ENCODE assay signal across 19 cellular contexts in the genomic region with DNA sequence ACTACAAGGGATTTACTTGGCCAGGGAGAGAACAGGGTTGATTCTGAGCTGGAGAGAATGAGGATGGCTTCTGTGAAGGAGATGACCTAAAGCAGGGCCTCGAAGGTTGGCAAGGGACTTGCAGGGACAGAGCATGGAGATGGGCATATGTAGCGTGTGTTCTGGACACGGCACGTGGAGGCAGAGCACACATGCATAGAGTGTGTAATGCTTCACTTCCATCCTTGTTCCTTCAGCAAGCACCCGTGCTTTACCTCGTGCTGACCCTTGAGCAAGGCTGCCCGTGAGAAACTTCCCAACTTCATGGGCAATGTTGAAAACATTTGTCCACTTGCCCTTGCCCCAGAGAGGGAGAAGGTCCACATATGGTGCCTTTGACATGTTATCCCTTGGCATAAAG. TPM values are rescaled to one million over a fixed set of nuclear protein-coding genes. Genes with fewer than 3 reads are reported as not detected.
A peak's percentile ranks its signal among the peaks of the same experiment; 100 is the strongest.
DNase-seq lines count a peak whose midpoint lies in the region; ATAC-seq and TF ChIP-seq lines count a peak whose summit lies in the region.
"Had no signal": no experiment of that assay in that cellular context is flagged by ENCODE, and none has a peak within 500 bp of the region (broad histone marks: within the 10 kb centered on the region; RNA-seq: fewer than 3 reads in every experiment).

No MANE protein-coding gene starts in this region.

- peaks cover 24 to 83% (median 58%) of the 10 kb centered on the region in 12 donors for H3K4me1 ChIP-seq in heart left ventricle
- peaks cover 0 to 75% (median 29%) of the 10 kb centered on the region in 3 donors for H3K4me1 ChIP-seq in esophagus squamous epithelium
- H3K4me1 ChIP-seq in lung (ENCODE audit: control insufficient read depth in 2 of 2, insufficient read depth in 2 of 2, low read length in 2 of 2): peaks cover 9 to 34% of the 10 kb centered on the region in 2 donors
- peaks cover 6% of the 10 kb centered on the region in 2 donors for H3K4me1 ChIP-seq in aorta (ENCODE audit: control insufficient read depth in 1 of 2, insufficient read depth in 2 of 2, low read length in 2 of 2)

- no peaks in the 10 kb centered on the region for H3K9me3 ChIP-seq in heart left ventricle
- H3K9me3 ChIP-seq in esophagus squamous epithelium: no peaks in the 10 kb centered on the region
- no peaks in the 10 kb centered on the region for H3K9me3 ChIP-seq in lung (ENCODE audit: control insufficient read depth in 2 of 2, insufficient read depth in 1 of 2, low read length in 1 of 2)
- no peaks in the 10 kb centered on the region for H3K9me3 ChIP-seq in aorta (ENCODE audit: control insufficient read depth, low read length)
- H3K9me3 ChIP-seq: MG63, Peyer's patch had no signal

- peak overlapping the region in 11 of 12 donors; percentile 11 to 72 (median 55) for H3K27ac ChIP-seq in heart left ventricle
- peak overlapping the region in 3 of 4 donors; percentile 32 to 45 (median 35) for H3K27ac ChIP-seq in esophagus squamous epithelium
- H3K27ac ChIP-seq in lung (ENCODE audit: low read depth in 1 of 2, low read length in 1 of 2): peak overlapping the region; percentile 44 to 70
- H3K27ac ChIP-seq in aorta (ENCODE audit: low read depth in 1 of 2, low read length in 2 of 2): no peak overlapping the region
- H3K27ac ChIP-seq: Peyer's patch had no signal

- H3K4me3 ChIP-seq in heart left ventricle (no peak overlapping the region), esophagus squamous epithelium (no peak overlapping the region), lung (no peak overlapping the region), aorta (ENCODE audit: low read length in 2 of 2) (no peak overlapping the region)
- H3K4me3 ChIP-seq: GM12878, GM23338, MG63, Peyer's patch had no signal

- WGBS in heart left ventricle, 4 donors: 84 to 88% (median 87%) methylated on average over 7 of the region's 7 CpGs
- WGBS in esophagus squamous epithelium, 2 donors: 83 to 97% methylated on average over 7 of the region's 7 CpGs
- WGBS in lung, 2 donors: 87 to 95% methylated on average over 7 of the region's 7 CpGs
- WGBS in aorta, 2 donors: 78 to 91% methylated on average over 7 of the region's 7 CpGs

- TF ChIP-seq CTCF in heart left ventricle (IDR thresholded peaks at IDR 0.05): no peak
- TF ChIP-seq CTCF in esophagus squamous epithelium (IDR thresholded peaks at IDR 0.05): no peak
- TF ChIP-seq CTCF in lung (IDR thresholded peaks at IDR 0.05; ENCODE audit: control extremely low read depth, extremely low read depth): no peak

- intact Hi-C loops in heart left ventricle (cut with DNase I) (loop anchor here in 2 of 10 donors (5.0 kb wide), 1 partner anchor 33 kb away; the partner anchor contains the start of gene NFIA (in 2 of the 2)), left ventricle myocardium superior (cut with micrococcal nuclease) (no loop called here), esophagus squamous epithelium (cut with DNase I) (no loop called here), aorta (cut with DNase I) (no loop called here)

- ATAC-seq in heart left ventricle (peak in 2 of 4 donors; percentile 27 to 69), left ventricle myocardium superior (no peak), lung (ENCODE audit: insufficient read depth, low FRiP score) (no peak), aorta (ENCODE audit: low FRiP score) (peak; percentile 61), HG02588 (IDR thresholded peaks at IDR 0.05; ENCODE audit: unreplicated experiment) (no peak), GM21576 (IDR thresholded peaks at IDR 0.05; ENCODE audit: unreplicated experiment) (no peak)
- ATAC-seq: GM12878, GM23338 had no signal

- no peak for TF ChIP-seq POLR2A in heart left ventricle (IDR thresholded peaks at IDR 0.05)
- TF ChIP-seq POLR2A in esophagus squamous epithelium (IDR thresholded peaks at IDR 0.05): no peak

- no peaks in the 10 kb centered on the region for H3K27me3 ChIP-seq in heart left ventricle
- H3K27me3 ChIP-seq in esophagus squamous epithelium: no peaks in the 10 kb centered on the region
- H3K27me3 ChIP-seq in lung (ENCODE audit: control insufficient read depth, insufficient read depth): no peaks in the 10 kb centered on the region
- H3K27me3 ChIP-seq in aorta (ENCODE audit: control insufficient read depth in 1 of 2, insufficient read depth in 2 of 2, low read length in 1 of 2): no peaks in the 10 kb centered on the region
- H3K27me3 ChIP-seq: MG63, Peyer's patch had no signal

- DNase-seq in heart left ventricle: no peak
- DNase-seq in left ventricle myocardium superior: no peak
- DNase-seq in esophagus squamous epithelium (lab: John Stamatoyannopoulos, UW): no peak
- DNase-seq in lung (ENCODE audit: low spot score): no peak
- no peak for DNase-seq in aorta
- DNase-seq in GM03348 (ENCODE audit: low spot score): no peak
- DNase-seq: C1 segment of cervical spinal cord, DND-41, MG63, NCI-H1092, NCI-H146, NCI-H510A treated with DMSO at 0.1 percent for 48 hours, NCI-H82, Peyer's patch, SHP77 treated with DMSO at 0.1 percent for 48 hours had no signal

- H3K36me3 ChIP-seq in heart left ventricle (no peaks in the 10 kb centered on the region), esophagus squamous epithelium (no peaks in the 10 kb centered on the region), lung (ENCODE audit: control insufficient read depth in 2 of 2, insufficient read depth in 2 of 2, low read length in 2 of 2) (no peaks in the 10 kb centered on the region), aorta (ENCODE audit: control insufficient read depth in 1 of 2, insufficient read depth in 2 of 2, low read length in 1 of 2) (no peaks in the 10 kb centered on the region)
- H3K36me3 ChIP-seq: MG63, Peyer's patch had no signal

RNA-seq across cellular contexts. Expression of gene NFIA, which starts 33.1 kb away (rescaled TPM):
- total RNA-seq in heart left ventricle (100 to 1,000 TPM in 2 of 9 donors, 10 to 100 TPM in 7; 76.6 to 121 (median 98.5) TPM), left ventricle myocardium superior (102 TPM), esophagus squamous epithelium (10 to 100 TPM; 27.9 to 79.9 (median 36.7) TPM), lung (10 to 100 TPM; 60.9 to 63.4 TPM), aorta (100 to 1,000 TPM; 139 to 221 TPM)
- polyA plus RNA-seq in heart left ventricle (10 to 100 TPM; 12.7 to 24.3 TPM), lung (1 to 10 TPM; 3.0 to 7.5 TPM), aorta (10 to 100 TPM; 15.3 to 25.7 TPM)

Comparison
In these comparisons a context has a peak if more than half of its experiments do, and no peak if none do; other contexts are left out.
1. H3K27ac ChIP-seq: peak in heart left ventricle (11 of 12), esophagus squamous epithelium (3 of 4) and lung (2 of 2); none in aorta (0 of 2).